Comparison of ENCODE assay signal across 8 cellular contexts in genomic region chr17:28612936-28613872, GRCh38. TPM values are rescaled to one million over a fixed set of nuclear protein-coding genes. Genes with fewer than 3 reads are reported as not detected.
A peak's percentile ranks its signal among the peaks of the same experiment; 100 is the strongest.
DNase-seq lines count a peak whose midpoint lies in the region; ATAC-seq and TF ChIP-seq lines count a peak whose summit lies in the region.

No MANE protein-coding gene starts in this region.

- intact Hi-C loops in prostate gland (cut with DNase I) = loop anchor here (2.0 to 5.0 kb wide), 2 partner anchors 66 to 118 kb away; no protein-coding TSS in a partner anchor

- peak; percentile 12 to 58 (median 38) for TF ChIP-seq CTCF in prostate gland (IDR thresholded peaks at IDR 0.05)

- no peak overlapping the region for H3K4me3 ChIP-seq in prostate gland

- no peak for TF ChIP-seq POLR2A in prostate gland (IDR thresholded peaks at IDR 0.05)

- no peaks in the 10 kb centered on the region for H3K4me1 ChIP-seq in prostate gland (replicated peaks)

- H3K9me3 ChIP-seq in prostate gland = no peaks in the 10 kb centered on the region

- WGBS in prostate gland = 84% methylated on average over 6 of the region's 6 CpGs

- H3K27me3 ChIP-seq in prostate gland (replicated peaks; ENCODE audit: insufficient read depth) = no peaks in the 10 kb centered on the region

- ATAC-seq in GM21825 (IDR thresholded peaks at IDR 0.05; ENCODE audit: unreplicated experiment) = no peak

- H3K36me3 ChIP-seq in prostate gland = peaks cover 21 to 25% of the 10 kb centered on the region in 2 donors

- DNase-seq in NCI-H1694 (lab: John Stamatoyannopoulos, UW) = peak; percentile 21
- DNase-seq in NCI-H1694 treated with DMSO at 0.1 percent for 48 hours (lab: John Stamatoyannopoulos, UW) = no peak
- DNase-seq in NCI-H1436 treated with DMSO at 0.1 percent for 48 hours (lab: John Stamatoyannopoulos, UW) = peak; percentile 3
- peak; percentile 29 for DNase-seq in activated naive CD4-positive, alpha-beta T cell treated with Interleukin-2 at 50 U/mL for 16 hours
- peak; percentile 31 for DNase-seq in germinal center (ENCODE audit: low spot score)
- DNase-seq in prostate gland (ENCODE audit: low spot score) = no peak
- DNase-seq in hippocampal formation (lab: John Stamatoyannopoulos, UW) = no peak

- no peak overlapping the region for H3K27ac ChIP-seq in prostate gland

RNA-seq across cellular contexts. Expression of gene RSKR, which starts 0.8 kb away (rescaled TPM):
- total RNA-seq in prostate gland = 10 to 100 TPM in 1 of 2 donors, 1 to 10 TPM in 1; 5.0 to 32.1 TPM

RNA-seq across cellular contexts. Expression of gene SPAG5, which starts 14.4 kb away (rescaled TPM):
- total RNA-seq in prostate gland = 10 to 100 TPM in 1 of 2 donors, 1 to 10 TPM in 1; 4.6 to 17.3 TPM

RNA-seq across cellular contexts. Expression of gene BLTP2, which starts 31.8 kb away (rescaled TPM):
- 10 to 100 TPM; 42.2 to 94.2 TPM for total RNA-seq in prostate gland

RNA-seq across cellular contexts. Expression of gene ALDOC, which starts 36.5 kb away (rescaled TPM):
- total RNA-seq in prostate gland = 10 to 100 TPM; 49.5 to 55.0 TPM

RNA-seq across cellular contexts. Expression of gene PIGS, which starts 41.9 kb away (rescaled TPM):
- total RNA-seq in prostate gland = 100 to 1,000 TPM in 1 of 2 donors, 10 to 100 TPM in 1; 68.7 to 131 TPM

Comparison
In these comparisons a context has a peak if more than half of its experiments do, and no peak if none do; other contexts are left out.
1. DNase-seq: peak in NCI-H1694 (single experiment), NCI-H1436 treated with DMSO at 0.1 percent for 48 hours (single experiment), activated naive CD4-positive, alpha-beta T cell treated with Interleukin-2 at 50 U/mL for 16 hours (single experiment) and germinal center (single experiment); none in NCI-H1694 treated with DMSO at 0.1 percent for 48 hours (single experiment), prostate gland (single experiment) and hippocampal formation (0 of 2).